In the genomic region with DNA sequence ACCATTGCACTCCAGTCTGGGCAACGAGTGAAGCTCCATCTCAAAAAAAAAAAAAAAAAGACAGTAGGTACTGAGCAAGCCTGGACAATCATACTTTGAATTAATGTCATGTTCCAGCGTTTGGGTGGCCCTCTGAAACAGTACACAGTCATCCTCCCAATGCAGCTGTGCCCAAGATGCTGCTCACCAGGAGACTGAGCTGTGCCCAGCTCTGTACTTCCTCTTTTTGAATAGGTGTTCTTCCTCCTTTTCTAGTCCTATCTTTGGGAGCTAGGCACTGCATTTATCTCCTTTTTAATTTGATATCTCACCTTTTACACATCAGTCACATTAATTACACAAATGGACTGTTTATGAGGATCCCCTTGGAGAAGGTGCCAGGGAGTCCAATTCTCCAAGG, we compare ENCODE assay signal across 1 cellular context.
TF ChIP-seq lines count a peak whose summit lies in the region.

No MANE protein-coding gene starts in this region.

TF ChIP-seq in GM23338, 12 proteins besides CTCF, POLR2A, EP300 and RAD21 (continued from another document):
- TF ChIP-seq, protein P1, sequence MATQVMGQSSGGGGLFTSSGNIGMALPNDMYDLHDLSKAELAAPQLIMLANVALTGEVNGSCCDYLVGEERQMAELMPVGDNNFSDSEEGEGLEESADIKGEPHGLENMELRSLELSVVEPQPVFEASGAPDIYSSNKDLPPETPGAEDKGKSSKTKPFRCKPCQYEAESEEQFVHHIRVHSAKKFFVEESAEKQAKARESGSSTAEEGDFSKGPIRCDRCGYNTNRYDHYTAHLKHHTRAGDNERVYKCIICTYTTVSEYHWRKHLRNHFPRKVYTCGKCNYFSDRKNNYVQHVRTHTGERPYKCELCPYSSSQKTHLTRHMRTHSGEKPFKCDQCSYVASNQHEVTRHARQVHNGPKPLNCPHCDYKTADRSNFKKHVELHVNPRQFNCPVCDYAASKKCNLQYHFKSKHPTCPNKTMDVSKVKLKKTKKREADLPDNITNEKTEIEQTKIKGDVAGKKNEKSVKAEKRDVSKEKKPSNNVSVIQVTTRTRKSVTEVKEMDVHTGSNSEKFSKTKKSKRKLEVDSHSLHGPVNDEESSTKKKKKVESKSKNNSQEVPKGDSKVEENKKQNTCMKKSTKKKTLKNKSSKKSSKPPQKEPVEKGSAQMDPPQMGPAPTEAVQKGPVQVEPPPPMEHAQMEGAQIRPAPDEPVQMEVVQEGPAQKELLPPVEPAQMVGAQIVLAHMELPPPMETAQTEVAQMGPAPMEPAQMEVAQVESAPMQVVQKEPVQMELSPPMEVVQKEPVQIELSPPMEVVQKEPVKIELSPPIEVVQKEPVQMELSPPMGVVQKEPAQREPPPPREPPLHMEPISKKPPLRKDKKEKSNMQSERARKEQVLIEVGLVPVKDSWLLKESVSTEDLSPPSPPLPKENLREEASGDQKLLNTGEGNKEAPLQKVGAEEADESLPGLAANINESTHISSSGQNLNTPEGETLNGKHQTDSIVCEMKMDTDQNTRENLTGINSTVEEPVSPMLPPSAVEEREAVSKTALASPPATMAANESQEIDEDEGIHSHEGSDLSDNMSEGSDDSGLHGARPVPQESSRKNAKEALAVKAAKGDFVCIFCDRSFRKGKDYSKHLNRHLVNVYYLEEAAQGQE (IDR thresholded peaks at IDR 0.05; ENCODE audit: unreplicated experiment), result no peak
- TF ChIP-seq ZNF331 (CRISPR knock-in tag; IDR thresholded peaks at IDR 0.05; ENCODE audit: low read depth) (no peak), EZH2 (IDR thresholded peaks at IDR 0.05; ENCODE audit: low read depth, unreplicated experiment) (no peak), CREB1 (CRISPR knock-in tag; IDR thresholded peaks at IDR 0.05; ENCODE audit: low read depth) (no peak)
- TF ChIP-seq, protein P2, sequence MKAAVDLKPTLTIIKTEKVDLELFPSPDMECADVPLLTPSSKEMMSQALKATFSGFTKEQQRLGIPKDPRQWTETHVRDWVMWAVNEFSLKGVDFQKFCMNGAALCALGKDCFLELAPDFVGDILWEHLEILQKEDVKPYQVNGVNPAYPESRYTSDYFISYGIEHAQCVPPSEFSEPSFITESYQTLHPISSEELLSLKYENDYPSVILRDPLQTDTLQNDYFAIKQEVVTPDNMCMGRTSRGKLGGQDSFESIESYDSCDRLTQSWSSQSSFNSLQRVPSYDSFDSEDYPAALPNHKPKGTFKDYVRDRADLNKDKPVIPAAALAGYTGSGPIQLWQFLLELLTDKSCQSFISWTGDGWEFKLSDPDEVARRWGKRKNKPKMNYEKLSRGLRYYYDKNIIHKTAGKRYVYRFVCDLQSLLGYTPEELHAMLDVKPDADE (IDR thresholded peaks at IDR 0.05), result no peak
TF ChIP-seq in GM23338: peak in this region for 0.
